1 cellular context compared by ENCODE assay signal in genomic region chr14:31968107-31968810, GRCh38.
TF ChIP-seq lines count a peak whose summit lies in the region.

No MANE protein-coding gene starts in this region.

TF ChIP-seq in HepG2, 621 proteins besides CTCF, POLR2A, EP300 and RAD21 (continued from another document):
- TF ChIP-seq, protein P1, sequence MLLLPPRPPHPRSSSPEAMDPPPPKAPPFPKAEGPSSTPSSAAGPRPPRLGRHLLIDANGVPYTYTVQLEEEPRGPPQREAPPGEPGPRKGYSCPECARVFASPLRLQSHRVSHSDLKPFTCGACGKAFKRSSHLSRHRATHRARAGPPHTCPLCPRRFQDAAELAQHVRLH (CRISPR knock-in tag; IDR thresholded peaks at IDR 0.05; ENCODE audit: borderline replicate concordance, low read depth) = no peak
- TF ChIP-seq ZNF773 (CRISPR knock-in tag; IDR thresholded peaks at IDR 0.05; ENCODE audit: borderline replicate concordance) (0 out of 2 replicates have a peak, but pooled peaks have one; percentile 31), ZSCAN12 (CRISPR knock-in tag; IDR thresholded peaks at IDR 0.05) (no peak), HOXA5 (CRISPR knock-in tag; IDR thresholded peaks at IDR 0.05) (0 out of 2 replicates have a peak, but pooled peaks have one; percentile 9), TBP (CRISPR knock-in tag; IDR thresholded peaks at IDR 0.05) (no peak), U2AF1 (optimal IDR thresholded peaks at IDR 0.05; ENCODE audit: low read depth, low read length) (no peak), GATA4 (IDR thresholded peaks at IDR 0.05; ENCODE audit: borderline replicate concordance, low read depth) (no peak), SMAD3 (CRISPR knock-in tag; IDR thresholded peaks at IDR 0.05) (no peak), CEBPB (IDR thresholded peaks at IDR 0.05; ENCODE audit: borderline replicate concordance, low read depth, low read length) (peak; percentile 38; the same call in 1 of the 2 replicates), ZNF256 (CRISPR knock-in tag; conservative IDR thresholded peaks at IDR 0.05) (no peak), SETDB1 (CRISPR knock-in tag; IDR thresholded peaks at IDR 0.05; ENCODE audit: borderline replicate concordance) (no peak), ZIK1 (CRISPR knock-in tag; IDR thresholded peaks at IDR 0.05; ENCODE audit: borderline replicate concordance, low read depth) (no peak), ZBTB49 (CRISPR knock-in tag; IDR thresholded peaks at IDR 0.05; ENCODE audit: borderline replicate concordance) (no peak), MATR3 (CRISPR knock-in tag; IDR thresholded peaks at IDR 0.05) (no peak), SAP130 (CRISPR knock-in tag; IDR thresholded peaks at IDR 0.05; ENCODE audit: low read depth) (peak; percentile 13; the same call in 1 of the 2 replicates), NFATC3 (CRISPR knock-in tag; IDR thresholded peaks at IDR 0.05) (no peak), ATF7-NPFF (CRISPR knock-in tag; IDR thresholded peaks at IDR 0.05; ENCODE audit: low read depth) (no peak), BCL6 (CRISPR knock-in tag; IDR thresholded peaks at IDR 0.05) (no peak; the same call in none of the 2 replicates), ZNF780A (CRISPR knock-in tag; IDR thresholded peaks at IDR 0.05) (no peak), PHF5A (CRISPR knock-in tag; IDR thresholded peaks at IDR 0.05; ENCODE audit: low read depth, unreplicated experiment) (no peak)
- TF ChIP-seq, protein P2, sequence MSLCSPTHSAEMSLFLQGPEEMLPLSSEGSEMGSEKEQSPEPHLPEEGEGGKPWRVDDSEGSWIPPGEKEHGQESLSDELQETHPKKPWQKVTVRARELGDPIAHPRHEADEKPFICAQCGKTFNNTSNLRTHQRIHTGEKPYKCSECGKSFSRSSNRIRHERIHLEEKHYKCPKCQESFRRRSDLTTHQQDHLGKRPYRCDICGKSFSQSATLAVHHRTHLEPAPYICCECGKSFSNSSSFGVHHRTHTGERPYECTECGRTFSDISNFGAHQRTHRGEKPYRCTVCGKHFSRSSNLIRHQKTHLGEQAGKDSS (CRISPR knock-in tag; IDR thresholded peaks at IDR 0.05; ENCODE audit: borderline replicate concordance, low read depth) = no peak; the same call in 1 of the 2 replicates
- TF ChIP-seq, protein P3, sequence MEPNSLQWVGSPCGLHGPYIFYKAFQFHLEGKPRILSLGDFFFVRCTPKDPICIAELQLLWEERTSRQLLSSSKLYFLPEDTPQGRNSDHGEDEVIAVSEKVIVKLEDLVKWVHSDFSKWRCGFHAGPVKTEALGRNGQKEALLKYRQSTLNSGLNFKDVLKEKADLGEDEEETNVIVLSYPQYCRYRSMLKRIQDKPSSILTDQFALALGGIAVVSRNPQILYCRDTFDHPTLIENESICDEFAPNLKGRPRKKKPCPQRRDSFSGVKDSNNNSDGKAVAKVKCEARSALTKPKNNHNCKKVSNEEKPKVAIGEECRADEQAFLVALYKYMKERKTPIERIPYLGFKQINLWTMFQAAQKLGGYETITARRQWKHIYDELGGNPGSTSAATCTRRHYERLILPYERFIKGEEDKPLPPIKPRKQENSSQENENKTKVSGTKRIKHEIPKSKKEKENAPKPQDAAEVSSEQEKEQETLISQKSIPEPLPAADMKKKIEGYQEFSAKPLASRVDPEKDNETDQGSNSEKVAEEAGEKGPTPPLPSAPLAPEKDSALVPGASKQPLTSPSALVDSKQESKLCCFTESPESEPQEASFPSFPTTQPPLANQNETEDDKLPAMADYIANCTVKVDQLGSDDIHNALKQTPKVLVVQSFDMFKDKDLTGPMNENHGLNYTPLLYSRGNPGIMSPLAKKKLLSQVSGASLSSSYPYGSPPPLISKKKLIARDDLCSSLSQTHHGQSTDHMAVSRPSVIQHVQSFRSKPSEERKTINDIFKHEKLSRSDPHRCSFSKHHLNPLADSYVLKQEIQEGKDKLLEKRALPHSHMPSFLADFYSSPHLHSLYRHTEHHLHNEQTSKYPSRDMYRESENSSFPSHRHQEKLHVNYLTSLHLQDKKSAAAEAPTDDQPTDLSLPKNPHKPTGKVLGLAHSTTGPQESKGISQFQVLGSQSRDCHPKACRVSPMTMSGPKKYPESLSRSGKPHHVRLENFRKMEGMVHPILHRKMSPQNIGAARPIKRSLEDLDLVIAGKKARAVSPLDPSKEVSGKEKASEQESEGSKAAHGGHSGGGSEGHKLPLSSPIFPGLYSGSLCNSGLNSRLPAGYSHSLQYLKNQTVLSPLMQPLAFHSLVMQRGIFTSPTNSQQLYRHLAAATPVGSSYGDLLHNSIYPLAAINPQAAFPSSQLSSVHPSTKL (CRISPR knock-in tag; IDR thresholded peaks at IDR 0.05) = peak; percentile 30; the same call in 1 of the 2 replicates
- TF ChIP-seq, protein P4, sequence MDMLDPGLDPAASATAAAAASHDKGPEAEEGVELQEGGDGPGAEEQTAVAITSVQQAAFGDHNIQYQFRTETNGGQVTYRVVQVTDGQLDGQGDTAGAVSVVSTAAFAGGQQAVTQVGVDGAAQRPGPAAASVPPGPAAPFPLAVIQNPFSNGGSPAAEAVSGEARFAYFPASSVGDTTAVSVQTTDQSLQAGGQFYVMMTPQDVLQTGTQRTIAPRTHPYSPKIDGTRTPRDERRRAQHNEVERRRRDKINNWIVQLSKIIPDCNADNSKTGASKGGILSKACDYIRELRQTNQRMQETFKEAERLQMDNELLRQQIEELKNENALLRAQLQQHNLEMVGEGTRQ (IDR thresholded peaks at IDR 0.05; ENCODE audit: low read depth, low read length) = no peak
- TF ChIP-seq, protein P4 (CRISPR knock-in tag; IDR thresholded peaks at IDR 0.05; ENCODE audit: borderline replicate concordance) = no peak
- TF ChIP-seq, protein P5, sequence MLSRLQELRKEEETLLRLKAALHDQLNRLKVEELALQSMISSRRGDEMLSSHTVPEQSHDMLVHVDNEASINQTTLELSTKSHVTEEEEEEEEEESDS (CRISPR knock-in tag; IDR thresholded peaks at IDR 0.05; ENCODE audit: borderline replicate concordance) = no peak
